ENCODE assay signal across 1 cellular context in the genomic region with DNA sequence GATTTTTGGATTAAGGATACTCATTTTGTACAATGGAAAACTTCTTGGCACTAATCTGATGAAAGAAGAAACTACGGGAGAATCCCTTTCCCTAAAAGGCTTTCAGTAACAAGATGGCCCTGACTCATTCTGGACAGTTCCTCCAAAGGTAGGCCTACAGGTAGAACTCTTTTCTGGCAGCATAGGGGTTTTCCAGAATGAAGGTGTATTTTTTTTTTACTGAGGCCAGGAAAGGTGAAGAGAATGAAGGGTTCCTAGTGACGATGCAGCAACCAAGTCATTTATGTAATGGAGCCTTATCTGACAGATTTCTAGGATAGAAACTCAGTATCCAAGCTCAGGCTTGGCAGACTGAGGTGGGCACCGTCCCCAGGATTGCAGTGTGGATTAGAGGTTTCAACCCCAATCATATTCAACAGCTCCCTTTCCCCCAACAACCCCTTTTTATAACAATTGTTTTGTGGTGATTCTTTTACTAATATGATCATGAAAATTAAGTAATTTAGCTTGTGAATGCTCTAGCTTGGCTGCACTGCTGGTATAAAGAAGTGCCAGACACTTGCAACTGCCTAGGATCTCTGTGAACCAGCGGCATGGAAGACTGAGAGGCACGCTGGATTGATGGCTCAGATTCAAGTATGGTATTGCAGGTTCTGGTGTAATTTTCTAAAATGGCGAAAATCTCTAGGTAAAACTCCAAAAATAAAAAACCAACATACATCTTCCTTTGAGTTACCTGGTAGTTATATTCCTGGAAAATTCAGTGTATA.
TF ChIP-seq lines count a peak whose summit lies in the region.

No MANE protein-coding gene starts in this region.

TF ChIP-seq in GM23338, 12 proteins besides CTCF, POLR2A, EP300 and RAD21 (continued from another document):
- TF ChIP-seq, protein P1, sequence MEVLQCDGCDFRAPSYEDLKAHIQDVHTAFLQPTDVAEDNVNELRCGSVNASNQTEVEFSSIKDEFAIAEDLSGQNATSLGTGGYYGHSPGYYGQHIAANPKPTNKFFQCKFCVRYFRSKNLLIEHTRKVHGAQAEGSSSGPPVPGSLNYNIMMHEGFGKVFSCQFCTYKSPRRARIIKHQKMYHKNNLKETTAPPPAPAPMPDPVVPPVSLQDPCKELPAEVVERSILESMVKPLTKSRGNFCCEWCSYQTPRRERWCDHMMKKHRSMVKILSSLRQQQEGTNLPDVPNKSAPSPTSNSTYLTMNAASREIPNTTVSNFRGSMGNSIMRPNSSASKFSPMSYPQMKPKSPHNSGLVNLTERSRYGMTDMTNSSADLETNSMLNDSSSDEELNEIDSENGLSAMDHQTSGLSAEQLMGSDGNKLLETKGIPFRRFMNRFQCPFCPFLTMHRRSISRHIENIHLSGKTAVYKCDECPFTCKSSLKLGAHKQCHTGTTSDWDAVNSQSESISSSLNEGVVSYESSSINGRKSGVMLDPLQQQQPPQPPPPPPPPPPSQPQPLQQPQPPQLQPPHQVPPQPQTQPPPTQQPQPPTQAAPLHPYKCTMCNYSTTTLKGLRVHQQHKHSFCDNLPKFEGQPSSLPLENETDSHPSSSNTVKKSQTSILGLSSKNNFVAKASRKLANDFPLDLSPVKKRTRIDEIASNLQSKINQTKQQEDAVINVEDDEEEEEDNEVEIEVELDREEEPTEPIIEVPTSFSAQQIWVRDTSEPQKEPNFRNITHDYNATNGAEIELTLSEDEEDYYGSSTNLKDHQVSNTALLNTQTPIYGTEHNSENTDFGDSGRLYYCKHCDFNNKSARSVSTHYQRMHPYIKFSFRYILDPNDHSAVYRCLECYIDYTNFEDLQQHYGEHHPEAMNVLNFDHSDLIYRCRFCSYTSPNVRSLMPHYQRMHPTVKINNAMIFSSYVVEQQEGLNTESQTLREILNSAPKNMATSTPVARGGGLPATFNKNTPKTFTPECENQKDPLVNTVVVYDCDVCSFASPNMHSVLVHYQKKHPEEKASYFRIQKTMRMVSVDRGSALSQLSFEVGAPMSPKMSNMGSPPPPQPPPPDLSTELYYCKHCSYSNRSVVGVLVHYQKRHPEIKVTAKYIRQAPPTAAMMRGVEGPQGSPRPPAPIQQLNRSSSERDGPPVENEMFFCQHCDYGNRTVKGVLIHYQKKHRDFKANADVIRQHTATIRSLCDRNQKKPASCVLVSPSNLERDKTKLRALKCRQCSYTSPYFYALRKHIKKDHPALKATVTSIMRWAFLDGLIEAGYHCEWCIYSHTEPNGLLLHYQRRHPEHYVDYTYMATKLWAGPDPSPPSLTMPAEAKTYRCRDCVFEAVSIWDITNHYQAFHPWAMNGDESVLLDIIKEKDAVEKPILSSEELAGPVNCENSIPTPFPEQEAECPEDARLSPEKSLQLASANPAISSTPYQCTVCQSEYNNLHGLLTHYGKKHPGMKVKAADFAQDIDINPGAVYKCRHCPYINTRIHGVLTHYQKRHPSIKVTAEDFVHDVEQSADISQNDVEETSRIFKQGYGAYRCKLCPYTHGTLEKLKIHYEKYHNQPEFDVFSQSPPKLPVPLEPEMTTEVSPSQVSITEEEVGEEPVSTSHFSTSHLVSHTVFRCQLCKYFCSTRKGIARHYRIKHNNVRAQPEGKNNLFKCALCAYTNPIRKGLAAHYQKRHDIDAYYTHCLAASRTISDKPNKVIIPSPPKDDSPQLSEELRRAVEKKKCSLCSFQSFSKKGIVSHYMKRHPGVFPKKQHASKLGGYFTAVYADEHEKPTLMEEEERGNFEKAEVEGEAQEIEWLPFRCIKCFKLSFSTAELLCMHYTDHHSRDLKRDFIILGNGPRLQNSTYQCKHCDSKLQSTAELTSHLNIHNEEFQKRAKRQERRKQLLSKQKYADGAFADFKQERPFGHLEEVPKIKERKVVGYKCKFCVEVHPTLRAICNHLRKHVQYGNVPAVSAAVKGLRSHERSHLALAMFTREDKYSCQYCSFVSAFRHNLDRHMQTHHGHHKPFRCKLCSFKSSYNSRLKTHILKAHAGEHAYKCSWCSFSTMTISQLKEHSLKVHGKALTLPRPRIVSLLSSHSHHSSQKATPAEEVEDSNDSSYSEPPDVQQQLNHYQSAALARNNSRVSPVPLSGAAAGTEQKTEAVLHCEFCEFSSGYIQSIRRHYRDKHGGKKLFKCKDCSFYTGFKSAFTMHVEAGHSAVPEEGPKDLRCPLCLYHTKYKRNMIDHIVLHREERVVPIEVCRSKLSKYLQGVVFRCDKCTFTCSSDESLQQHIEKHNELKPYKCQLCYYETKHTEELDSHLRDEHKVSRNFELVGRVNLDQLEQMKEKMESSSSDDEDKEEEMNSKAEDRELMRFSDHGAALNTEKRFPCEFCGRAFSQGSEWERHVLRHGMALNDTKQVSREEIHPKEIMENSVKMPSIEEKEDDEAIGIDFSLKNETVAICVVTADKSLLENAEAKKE (CRISPR knock-in tag; IDR thresholded peaks at IDR 0.05), result no peak
- TF ChIP-seq NANOG (IDR thresholded peaks at IDR 0.05; ENCODE audit: borderline replicate concordance) (no peak), EZH2phosphoT487 (IDR thresholded peaks at IDR 0.05; ENCODE audit: unreplicated experiment) (no peak)
